33 cellular contexts compared by ENCODE assay signal in genomic region chr15:35741395-35741794, GRCh38.
"Had no signal": no experiment of that assay in that cellular context is flagged by ENCODE, and none has a peak within 500 bp of the region (broad histone marks: within the 10 kb centered on the region; RNA-seq: fewer than 3 reads in every experiment).

No MANE protein-coding gene starts in this region.

- H3K4me1 ChIP-seq: ascending aorta, breast epithelium, esophagus muscularis mucosa, gastrocnemius medialis, heart left ventricle had no signal

- H3K9me3 ChIP-seq: ascending aorta, breast epithelium, esophagus muscularis mucosa, gastrocnemius medialis had no signal

- H3K36me3 Mint-ChIP-seq: activated naive CD4-positive, alpha-beta T cell treated with anti-CD3 and anti-CD28 coated beads, Interleukin-2, amount 10 ng/mL, durations not matched to agents 7 days and 5 days; activated naive CD4-positive, alpha-beta T cell treated with anti-CD3 and anti-CD28 coated beads, Interleukin-2, amount 50 U/mL, for 72 hours; activated naive CD8-positive, alpha-beta T cell treated with anti-CD3 and anti-CD28 coated beads, Interleukin-2, amount 10 ng/mL, durations not matched to agents 7 days and 5 days; brain; WTC11 had no signal

- ATAC-seq: activated naive CD4-positive, alpha-beta T cell treated with anti-CD3 and anti-CD28 coated beads, Interleukin-2, amount 50 U/mL, for 72 hours; activated T-cell treated with anti-CD3 and anti-CD28 coated beads, Interleukin-2, amount 50 U/mL, for 72 hours; foreskin keratinocyte; gastrocnemius medialis; heart left ventricle; T-helper 17 cell; WTC11 had no signal

- H3K36me3 ChIP-seq: ascending aorta, breast epithelium, esophagus muscularis mucosa, gastrocnemius medialis, heart left ventricle had no signal

- H3K4me3 Mint-ChIP-seq: activated CD4-positive, alpha-beta memory T cell treated with anti-CD3 and anti-CD28 coated beads, Interleukin-2, amount 10 ng/mL, durations not matched to agents 7 days and 5 days; activated CD4-positive, alpha-beta T cell treated with anti-CD3 and anti-CD28 coated beads, Interleukin-2, amount 10 ng/mL, durations not matched to agents 7 days and 5 days; activated naive CD4-positive, alpha-beta T cell treated with anti-CD3 and anti-CD28 coated beads, Interleukin-2, amount 10 ng/mL, durations not matched to agents 7 days and 5 days; activated naive CD8-positive, alpha-beta T cell treated with anti-CD3 and anti-CD28 coated beads, Interleukin-2, amount 10 ng/mL, durations not matched to agents 7 days and 5 days; activated T-cell treated with anti-CD3 and anti-CD28 coated beads, Interleukin-2, amount 50 U/mL, for 24 hours; activated T-cell treated with anti-CD3 and anti-CD28 coated beads, Interleukin-2, amount 50 U/mL, for 72 hours; brain; central memory CD8-positive, alpha-beta T cell; dendritic cell treated with granulocyte-macrophage colony-stimulating factor and Interleukin-4, amounts not matched to agents 40 ng/mL and 50 ng/mL, for 4 days; endodermal cell; T-helper 17 cell; T-helper 2 cell treated with Interferon-gamma antibody and Interleukin-4, amounts not matched to agents 5 μg/mL and 100 μg/mL, for 36 hours; WTC11 had no signal

- H3K27me3 Mint-ChIP-seq: activated CD4-positive, alpha-beta T cell treated with anti-CD3 and anti-CD28 coated beads, Interleukin-2, amount 10 ng/mL, durations not matched to agents 7 days and 5 days; activated naive CD4-positive, alpha-beta T cell treated with anti-CD3 and anti-CD28 coated beads, Interleukin-2, amount 10 ng/mL, durations not matched to agents 7 days and 5 days; brain; dendritic cell treated with granulocyte-macrophage colony-stimulating factor and Interleukin-4, amounts not matched to agents 40 ng/mL and 50 ng/mL, for 4 days had no signal

- H3K4me3 ChIP-seq: ascending aorta, breast epithelium, coronary artery, dorsolateral prefrontal cortex, esophagus muscularis mucosa, gastrocnemius medialis, heart left ventricle had no signal

- H3K27ac ChIP-seq: ascending aorta, breast epithelium, coronary artery, dorsolateral prefrontal cortex, esophagus muscularis mucosa, foreskin keratinocyte, gastrocnemius medialis, heart left ventricle, VCaP had no signal

- H3K9me3 Mint-ChIP-seq: activated CD4-positive, alpha-beta memory T cell treated with anti-CD3 and anti-CD28 coated beads, Interleukin-2, amount 10 ng/mL, durations not matched to agents 7 days and 5 days; activated CD4-positive, alpha-beta T cell treated with anti-CD3 and anti-CD28 coated beads, Interleukin-2, amount 10 ng/mL, durations not matched to agents 7 days and 5 days; activated naive CD4-positive, alpha-beta T cell treated with anti-CD3 and anti-CD28 coated beads, Interleukin-2, amount 10 ng/mL, durations not matched to agents 7 days and 5 days; activated T-cell treated with anti-CD3 and anti-CD28 coated beads, Interleukin-2, amount 50 U/mL, for 24 hours; activated T-cell treated with anti-CD3 and anti-CD28 coated beads, Interleukin-2, amount 50 U/mL, for 72 hours; central memory CD8-positive, alpha-beta T cell; T-helper 2 cell treated with Interferon-gamma antibody and Interleukin-4, amounts not matched to agents 5 μg/mL and 100 μg/mL, for 36 hours had no signal

- H3K4me1 Mint-ChIP-seq: activated CD4-positive, alpha-beta memory T cell treated with anti-CD3 and anti-CD28 coated beads, Interleukin-2, amount 10 ng/mL, durations not matched to agents 7 days and 5 days; activated CD4-positive, alpha-beta T cell treated with anti-CD3 and anti-CD28 coated beads, Interleukin-2, amount 10 ng/mL, durations not matched to agents 7 days and 5 days; activated naive CD4-positive, alpha-beta T cell treated with anti-CD3 and anti-CD28 coated beads, Interleukin-2, amount 10 ng/mL, durations not matched to agents 7 days and 5 days; activated naive CD8-positive, alpha-beta T cell treated with anti-CD3 and anti-CD28 coated beads, Interleukin-2, amount 10 ng/mL, durations not matched to agents 7 days and 5 days; central memory CD8-positive, alpha-beta T cell; endodermal cell; T-helper 17 cell had no signal

- DNase-seq: activated CD4-positive, alpha-beta memory T cell treated with anti-CD3 and anti-CD28 coated beads, Interleukin-2, amount 10 ng/mL, durations not matched to agents 7 days and 5 days; activated CD4-positive, alpha-beta T cell treated with anti-CD3 and anti-CD28 coated beads for 1 hour; activated CD4-positive, alpha-beta T cell treated with anti-CD3 and anti-CD28 coated beads for 4 hours; activated CD4-positive, alpha-beta T cell treated with anti-CD3 and anti-CD28 coated beads, Interleukin-2, amount 10 ng/mL, durations not matched to agents 7 days and 5 days; activated CD4-positive, alpha-beta T cell treated with anti-CD3 and anti-CD28 coated beads, Interleukin-2, amount 50 U/mL, for 4 hours; activated CD8-positive, alpha-beta memory T cell treated with anti-CD3 and anti-CD28 coated beads, Interleukin-2, amount 50 U/mL, for 48 hours; activated gamma-delta T cell; activated naive CD4-positive, alpha-beta T cell; activated naive CD4-positive, alpha-beta T cell treated with anti-CD3 and anti-CD28 coated beads, Interleukin-2, amount 10 ng/mL, durations not matched to agents 7 days and 5 days; activated naive CD8-positive, alpha-beta T cell treated with anti-CD3 and anti-CD28 coated beads, Interleukin-2, amount 10 ng/mL, durations not matched to agents 7 days and 5 days; activated T-cell treated with anti-CD3 and anti-CD28 coated beads for 4 hours; activated T-cell treated with anti-CD3 and anti-CD28 coated beads, Interleukin-2, amount 50 U/mL, for 24 hours; activated T-cell treated with anti-CD3 and anti-CD28 coated beads, Interleukin-2, amount 50 U/mL, for 72 hours; dorsolateral prefrontal cortex; effector memory CD4-positive, alpha-beta T cell; endodermal cell; foreskin keratinocyte; gastrocnemius medialis; glutamatergic neuron; heart left ventricle; T-helper 17 cell; T1000 had no signal

- H3K27ac Mint-ChIP-seq: activated CD4-positive, alpha-beta memory T cell treated with anti-CD3 and anti-CD28 coated beads, Interleukin-2, amount 10 ng/mL, durations not matched to agents 7 days and 5 days; activated CD4-positive, alpha-beta T cell treated with anti-CD3 and anti-CD28 coated beads, Interleukin-2, amount 10 ng/mL, durations not matched to agents 7 days and 5 days; activated naive CD4-positive, alpha-beta T cell treated with anti-CD3 and anti-CD28 coated beads, Interleukin-2, amount 10 ng/mL, durations not matched to agents 7 days and 5 days; activated naive CD4-positive, alpha-beta T cell treated with anti-CD3 and anti-CD28 coated beads, Interleukin-2, amount 50 U/mL, for 72 hours; activated naive CD8-positive, alpha-beta T cell treated with anti-CD3 and anti-CD28 coated beads, Interleukin-2, amount 10 ng/mL, durations not matched to agents 7 days and 5 days; activated T-cell treated with anti-CD3 and anti-CD28 coated beads, Interleukin-2, amount 50 U/mL, for 24 hours; activated T-cell treated with anti-CD3 and anti-CD28 coated beads, Interleukin-2, amount 50 U/mL, for 72 hours; dendritic cell treated with granulocyte-macrophage colony-stimulating factor and Interleukin-4, amounts not matched to agents 40 ng/mL and 50 ng/mL, for 4 days; endodermal cell; T-helper 17 cell; T-helper 2 cell treated with Interferon-gamma antibody and Interleukin-4, amounts not matched to agents 5 μg/mL and 100 μg/mL, for 36 hours; WTC11 had no signal

- H3K27me3 ChIP-seq: ascending aorta, breast epithelium, esophagus muscularis mucosa, foreskin keratinocyte, gastrocnemius medialis, heart left ventricle had no signal
